8 cellular contexts compared by ENCODE assay signal in genomic region chr2:96315400-96316071, GRCh38. TPM values are rescaled to one million over a fixed set of nuclear protein-coding genes. Genes with fewer than 3 reads are reported as not detected.
DNase-seq lines count a peak whose midpoint lies in the region; ATAC-seq and TF ChIP-seq lines count a peak whose summit lies in the region.

No MANE protein-coding gene starts in this region.

- H3F3A ChIP-seq in smooth muscle cell (ENCODE audit: low read depth) = no peaks in the 10 kb centered on the region

- H4K20me1 ChIP-seq in BLaER1 (0 out of 2 replicates have a peak, but pooled peaks cover 5% of the 10 kb centered on the region), smooth muscle cell (ENCODE audit: low read depth) (no peaks in the 10 kb centered on the region)

- H3K36me3 ChIP-seq in BLaER1 = peaks cover 39% of the 10 kb centered on the region
- no peaks in the 10 kb centered on the region for H3K36me3 ChIP-seq in smooth muscle cell (ENCODE audit: low read depth)

- H3K4me2 ChIP-seq in BLaER1 (peak overlapping the region; percentile 89), smooth muscle cell (no peak overlapping the region)

- H3K4me1 ChIP-seq in BLaER1 = peaks cover 88% of the 10 kb centered on the region
- H3K4me1 ChIP-seq in smooth muscle cell (ENCODE audit: low read depth) = no peaks in the 10 kb centered on the region

- peak overlapping the region; percentile 91 for H3K27ac ChIP-seq in BLaER1
- no peak overlapping the region for H3K27ac ChIP-seq in smooth muscle cell (ENCODE audit: low read depth)

- H2AFZ ChIP-seq in smooth muscle cell (ENCODE audit: low read depth) = no peak overlapping the region

- no peaks in the 10 kb centered on the region for H3K79me2 ChIP-seq in smooth muscle cell (ENCODE audit: low read depth)

- WGBS in smooth muscle cell (ENCODE audit: low lambda C conversion rate) = 90% methylated on average over 7 of the region's 7 CpGs

- H3K27me3 ChIP-seq in BLaER1 = no peaks in the 10 kb centered on the region
- H3K27me3 ChIP-seq in smooth muscle cell (ENCODE audit: low read depth) = peaks cover 28% of the 10 kb centered on the region

- peak overlapping the region; percentile 55 for H3K4me3 Mint-ChIP-seq in activated T-cell treated with anti-CD3 and anti-CD28 coated beads, Interleukin-2, amount 50 U/mL, for 24 hours

- H3K4me3 ChIP-seq in BLaER1 = peak overlapping the region; percentile 47
- H3K4me3 ChIP-seq in smooth muscle cell = no peak overlapping the region

- no peaks in the 10 kb centered on the region for H3K9me3 Mint-ChIP-seq in activated T-cell treated with anti-CD3 and anti-CD28 coated beads, Interleukin-2, amount 50 U/mL, for 24 hours

- no peaks in the 10 kb centered on the region for H3K27me3 Mint-ChIP-seq in activated T-cell treated with anti-CD3 and anti-CD28 coated beads, Interleukin-2, amount 50 U/mL, for 24 hours

- TF ChIP-seq CTCF in smooth muscle cell (IDR thresholded peaks at IDR 0.05; ENCODE audit: borderline replicate concordance, insufficient read depth, poor library complexity, severe bottlenecking) = no peak

- H3K36me3 Mint-ChIP-seq in activated T-cell treated with anti-CD3 and anti-CD28 coated beads, Interleukin-2, amount 50 U/mL, for 24 hours (ENCODE audit: low read depth) = peaks cover 3% of the 10 kb centered on the region

- no peaks in the 10 kb centered on the region for H3K9me3 ChIP-seq in BLaER1
- no peaks in the 10 kb centered on the region for H3K9me3 ChIP-seq in smooth muscle cell (replicated peaks; ENCODE audit: low read depth)

- peaks cover 42% of the 10 kb centered on the region for H3K4me1 Mint-ChIP-seq in activated T-cell treated with anti-CD3 and anti-CD28 coated beads, Interleukin-2, amount 50 U/mL, for 24 hours (ENCODE audit: low read depth)

- peak; percentile 76 for DNase-seq in HCEC 1CT
- peak; percentile 46 for DNase-seq in activated T-cell treated with anti-CD3 and anti-CD28 coated beads, Interleukin-2, amount 50 U/mL, for 24 hours
- peak; percentile 82 for DNase-seq in iris pigment epithelial cell (ENCODE audit: low read depth)
- DNase-seq in smooth muscle cell (lab: John Stamatoyannopoulos, UW; ENCODE audit: unreplicated experiment) = no peak
- DNase-seq in NCI-H524 treated with DMSO at 0.1 percent for 48 hours (lab: John Stamatoyannopoulos, UW) = no peak

- ATAC-seq in GM18870 (IDR thresholded peaks at IDR 0.05; ENCODE audit: unreplicated experiment) (no peak), HG03520 (IDR thresholded peaks at IDR 0.05; ENCODE audit: unreplicated experiment) (no peak)

- H3K9ac ChIP-seq in BLaER1 = peak overlapping the region; percentile 66
- no peak overlapping the region for H3K9ac ChIP-seq in smooth muscle cell (ENCODE audit: low read depth)

- peak overlapping the region; percentile 91 for H3K27ac Mint-ChIP-seq in activated T-cell treated with anti-CD3 and anti-CD28 coated beads, Interleukin-2, amount 50 U/mL, for 24 hours

RNA-seq across cellular contexts. Expression of gene ITPRIPL1, which starts 9.6 kb away (rescaled TPM):
- total RNA-seq in smooth muscle cell = 3.3 and 3.5 TPM in 2 replicates
- 4.3 and 6.0 TPM in 2 replicates for polyA plus RNA-seq in smooth muscle cell

RNA-seq across cellular contexts. Expression of gene SNRNP200, which starts 10.2 kb away (rescaled TPM):
- total RNA-seq in smooth muscle cell = 49.1 and 49.5 TPM in 2 replicates
- polyA plus RNA-seq in smooth muscle cell = 54.1 and 57.6 TPM in 2 replicates

RNA-seq across cellular contexts. Expression of gene NCAPH, which starts 20.0 kb away (rescaled TPM):
- total RNA-seq in smooth muscle cell = 4.5 and 6.2 TPM in 2 replicates
- polyA plus RNA-seq in smooth muscle cell = 4.8 and 6.0 TPM in 2 replicates

RNA-seq across cellular contexts. Expression of gene CIAO1, which starts 49.5 kb away (rescaled TPM):
- 48.6 and 59.8 TPM in 2 replicates for total RNA-seq in smooth muscle cell
- polyA plus RNA-seq in smooth muscle cell = 56.2 and 56.4 TPM in 2 replicates

RNA-seq across cellular contexts. Expression of gene TMEM127, which starts 49.7 kb away (rescaled TPM):
- 18.7 and 21.9 TPM in 2 replicates for total RNA-seq in smooth muscle cell
- polyA plus RNA-seq in smooth muscle cell = 20.5 and 31.8 TPM in 2 replicates

Comparison
In these comparisons a context has a peak if more than half of its experiments do, and no peak if none do; other contexts are left out.
1. DNase-seq: peak in HCEC 1CT (single experiment), activated T-cell treated with anti-CD3 and anti-CD28 coated beads, Interleukin-2, amount 50 U/mL, for 24 hours (single experiment) and iris pigment epithelial cell (single experiment); none in smooth muscle cell (single experiment) and NCI-H524 treated with DMSO at 0.1 percent for 48 hours (single experiment).